In genomic region chr15:38714309-38715072, GRCh38 we compare ENCODE assay signal across 13 cellular contexts.
DNase-seq lines count a peak whose midpoint lies in the region; ATAC-seq, FAIRE-seq and TF ChIP-seq lines count a peak whose summit lies in the region.
"Had no signal": no experiment of that assay in that cellular context is flagged by ENCODE, and none has a peak within 500 bp of the region (broad histone marks: within the 10 kb centered on the region; RNA-seq: fewer than 3 reads in every experiment).

No MANE protein-coding gene starts in this region.

- H3K4me1 Mint-ChIP-seq in astrocyte (ENCODE audit: low read depth, unreplicated experiment), result peaks cover 35% of the 10 kb centered on the region
- H3K4me1 Mint-ChIP-seq: IgD-negative memory B cell; naive thymus-derived CD4-positive, alpha-beta T cell had no signal

- peaks cover 3% of the 10 kb centered on the region for H3K9me3 Mint-ChIP-seq in astrocyte (ENCODE audit: unreplicated experiment)
- H3K9me3 Mint-ChIP-seq: IgD-negative memory B cell; naive thymus-derived CD4-positive, alpha-beta T cell had no signal

- in situ Hi-C loops in gastrocnemius medialis (cut with MboI; ENCODE audit: low sequenced_read_pairs in 4 of 4), result loop anchor here in 1 of 4 donors (25.0 kb wide), 1 partner anchor 1048 kb away; no protein-coding TSS in a partner anchor

- intact Hi-C loops in gastrocnemius medialis (cut with DNase I; ENCODE audit: low total_unique reads), result no loop called here

- no peak overlapping the region for H2AFZ ChIP-seq in astrocyte (ENCODE audit: low read depth, low read length)
- no peak overlapping the region for H2AFZ ChIP-seq in smooth muscle cell (ENCODE audit: low read depth)

- H3K36me3 ChIP-seq in astrocyte (ENCODE audit: insufficient read depth, low read length) (no peaks in the 10 kb centered on the region), gastroesophageal sphincter (no peaks in the 10 kb centered on the region), smooth muscle cell (ENCODE audit: low read depth) (no peaks in the 10 kb centered on the region), gastrocnemius medialis (no peaks in the 10 kb centered on the region)

- peak overlapping the region; percentile 98 for H3K27ac Mint-ChIP-seq in astrocyte (ENCODE audit: unreplicated experiment)
- H3K27ac Mint-ChIP-seq: IgD-negative memory B cell; naive thymus-derived CD4-positive, alpha-beta T cell had no signal

- peak; percentile 75 for DNase-seq in HCEC 1CT
- peak; percentile 99 for DNase-seq in astrocyte (ENCODE audit: low read depth)
- peak; percentile 16 for DNase-seq in smooth muscle cell (lab: John Stamatoyannopoulos, UW; ENCODE audit: unreplicated experiment)
- no peak for DNase-seq in amygdala (lab: John Stamatoyannopoulos, UW)
- no peak for DNase-seq in gastrocnemius medialis
- DNase-seq: activated CD4-positive, CD25-positive, alpha-beta regulatory T cell treated with anti-CD3 and anti-CD28 coated beads, Interleukin-2, amount 50 U/mL, for 72 hours; naive thymus-derived CD4-positive, alpha-beta T cell; NCI-H2171; stimulated activated CD4-positive, alpha-beta T cell treated with anti-CD3 and anti-CD28 coated beads, Interleukin-4, amount 100 ng/mL, for 1 hour had no signal

- peak; percentile 91 for FAIRE-seq in astrocyte (lab: Jason Lieb, UNC)

- WGBS in gastroesophageal sphincter (ENCODE audit: low coverage in 1 of 2), 2 donors, result 11 to 18% methylated on average over 4 of the region's 4 CpGs
- 0% methylated on average over 4 of the region's 4 CpGs for WGBS in smooth muscle cell (ENCODE audit: low lambda C conversion rate)

- no peaks in the 10 kb centered on the region for H3K27me3 Mint-ChIP-seq in astrocyte (ENCODE audit: low read depth, unreplicated experiment)

- peaks cover 2% of the 10 kb centered on the region for H3F3A ChIP-seq in smooth muscle cell (ENCODE audit: low read depth)

- H3K4me3 ChIP-seq in astrocyte (ENCODE audit: insufficient read depth, low read depth, low read length) (no peak overlapping the region), gastroesophageal sphincter (no peak overlapping the region), smooth muscle cell (no peak overlapping the region), gastrocnemius medialis (no peak overlapping the region)

- TF ChIP-seq POLR2A in gastroesophageal sphincter (IDR thresholded peaks at IDR 0.05) (no peak), gastrocnemius medialis (IDR thresholded peaks at IDR 0.05) (no peak)

- H3K9ac ChIP-seq in astrocyte (ENCODE audit: low read length) (peak overlapping the region; percentile 82), smooth muscle cell (ENCODE audit: low read depth) (peak overlapping the region; percentile 68)

- H3K27ac ChIP-seq in astrocyte (ENCODE audit: low read depth, low read length) (peak overlapping the region; percentile 97), gastroesophageal sphincter (peak overlapping the region in 2 of 4 donors; percentile 8 to 13), smooth muscle cell (ENCODE audit: low read depth) (peak overlapping the region; percentile 97), gastrocnemius medialis (no peak overlapping the region)

- H3K4me2 ChIP-seq in astrocyte (ENCODE audit: low read length), result peak overlapping the region; percentile 83
- peak overlapping the region; percentile 70 for H3K4me2 ChIP-seq in smooth muscle cell

- H3K79me2 ChIP-seq in astrocyte (ENCODE audit: insufficient read depth, low read length) (no peaks in the 10 kb centered on the region), smooth muscle cell (ENCODE audit: low read depth) (no peaks in the 10 kb centered on the region)

- no peak for TF ChIP-seq EP300 in gastroesophageal sphincter (IDR thresholded peaks at IDR 0.05)

- ATAC-seq in gastroesophageal sphincter (peak; percentile 41), GM21447 (IDR thresholded peaks at IDR 0.05; ENCODE audit: unreplicated experiment) (no peak), GM21723 (IDR thresholded peaks at IDR 0.05; ENCODE audit: unreplicated experiment) (no peak), gastrocnemius medialis (no peak)
- ATAC-seq: naive thymus-derived CD4-positive, alpha-beta T cell had no signal

- TF ChIP-seq CTCF in astrocyte (IDR thresholded peaks at IDR 0.05; ENCODE audit: insufficient read depth, low read depth, low read length) (no peak), gastroesophageal sphincter (IDR thresholded peaks at IDR 0.05) (no peak), smooth muscle cell (IDR thresholded peaks at IDR 0.05; ENCODE audit: borderline replicate concordance, insufficient read depth, poor library complexity, severe bottlenecking) (no peak), gastrocnemius medialis (IDR thresholded peaks at IDR 0.05 in 4 of 5, conservative IDR thresholded peaks at IDR 0.05 in 1 of 5) (no peak)

- H3K36me3 Mint-ChIP-seq in astrocyte (ENCODE audit: low read depth, unreplicated experiment), result no peaks in the 10 kb centered on the region
- H3K36me3 Mint-ChIP-seq: naive thymus-derived CD4-positive, alpha-beta T cell had no signal

- H3K4me1 ChIP-seq in astrocyte (ENCODE audit: insufficient read depth, low read length), result peaks cover 22% of the 10 kb centered on the region
- H3K4me1 ChIP-seq in gastroesophageal sphincter, result peaks cover 0 to 11% (median 3%) of the 10 kb centered on the region in 3 donors
- no peaks in the 10 kb centered on the region for H3K4me1 ChIP-seq in smooth muscle cell (ENCODE audit: low read depth)
- H3K4me1 ChIP-seq in gastrocnemius medialis, result no peaks in the 10 kb centered on the region

- H4K20me1 ChIP-seq in astrocyte (ENCODE audit: insufficient read depth, low read length), result no peaks in the 10 kb centered on the region
- H4K20me1 ChIP-seq in smooth muscle cell (ENCODE audit: low read depth), result no peaks in the 10 kb centered on the region

- H3K27me3 ChIP-seq in astrocyte (ENCODE audit: insufficient read depth, low read length) (no peaks in the 10 kb centered on the region), gastroesophageal sphincter (no peaks in the 10 kb centered on the region), smooth muscle cell (ENCODE audit: low read depth) (no peaks in the 10 kb centered on the region), gastrocnemius medialis (no peaks in the 10 kb centered on the region)

- H3K9me3 ChIP-seq in astrocyte (ENCODE audit: insufficient read depth, low read depth, low read length), result no peaks in the 10 kb centered on the region
- no peaks in the 10 kb centered on the region for H3K9me3 ChIP-seq in gastroesophageal sphincter
- no peaks in the 10 kb centered on the region for H3K9me3 ChIP-seq in smooth muscle cell (replicated peaks; ENCODE audit: low read depth)
- H3K9me3 ChIP-seq in gastrocnemius medialis, result no peaks in the 10 kb centered on the region

- H3K4me3 Mint-ChIP-seq in astrocyte (ENCODE audit: unreplicated experiment), result peak overlapping the region; percentile 9
- H3K4me3 Mint-ChIP-seq: IgD-negative memory B cell; naive thymus-derived CD4-positive, alpha-beta T cell had no signal

Comparison
In these comparisons a context has a peak if more than half of its experiments do, and no peak if none do; other contexts are left out.
1. DNase-seq: peak in HCEC 1CT (single experiment), astrocyte (single experiment) and smooth muscle cell (single experiment); none in amygdala (0 of 56) and gastrocnemius medialis (0 of 2).
2. H3K27ac ChIP-seq: peak in astrocyte (single experiment) and smooth muscle cell (single experiment); none in gastrocnemius medialis (0 of 4).